Comparison of ENCODE assay signal across 25 cellular contexts in genomic region chr10:124763267-124763666, GRCh38. TPM values are rescaled to one million over a fixed set of nuclear protein-coding genes. Genes with fewer than 3 reads are reported as not detected.
DNase-seq lines count a peak whose midpoint lies in the region; ATAC-seq and TF ChIP-seq lines count a peak whose summit lies in the region.
"Had no signal": no experiment of that assay in that cellular context is flagged by ENCODE, and none has a peak within 500 bp of the region (broad histone marks: within the 10 kb centered on the region; RNA-seq: fewer than 3 reads in every experiment).

No MANE protein-coding gene starts in this region.

- H3K36me3 ChIP-seq in ACC112 (ENCODE audit: insufficient read depth, low read length) (peaks cover 7% of the 10 kb centered on the region; the same call in 1 of the 2 replicates), IMR-90 (ENCODE audit: control insufficient read depth, insufficient read depth, low read length) (peaks cover 14% of the 10 kb centered on the region)

- H3K79me1 ChIP-seq in IMR-90 (ENCODE audit: low read depth in 1 of 2, low read length in 2 of 2) = peaks cover 3 to 8% of the 10 kb centered on the region in 2 experiments

- TF ChIP-seq RAD21 in IMR-90 (IDR thresholded peaks at IDR 0.05; ENCODE audit: low read length) = no peak

- H2BK120ac ChIP-seq in IMR-90 (ENCODE audit: low read depth, low read length) = no peak overlapping the region

- H3K23ac ChIP-seq in IMR-90 (ENCODE audit: low read depth, low read length) = no peak overlapping the region

- no peak overlapping the region for H2AK5ac ChIP-seq in IMR-90 (ENCODE audit: low read depth, low read length)

- H2BK5ac ChIP-seq in IMR-90 (ENCODE audit: low read depth, low read length, poor library complexity, severe bottlenecking) = no peak overlapping the region

- dilution Hi-C loops in IMR-90 (cut with HindIII; ENCODE audit: low sequenced_read_pairs, unreplicated experiment) = no loop called here

- intact Hi-C loops in IMR-90 (cut with micrococcal nuclease) = no loop called here

- H3K9ac ChIP-seq in IMR-90 (ENCODE audit: low read depth, low read length) = no peak overlapping the region

- H3K4me3 ChIP-seq in ACC112 (ENCODE audit: low read depth, low read length) (no peak overlapping the region), IMR-90 (ENCODE audit: insufficient read depth, low read depth, low read length) (no peak overlapping the region), choroid plexus epithelial cell (ENCODE audit: low read depth, low read length) (no peak overlapping the region)
- H3K4me3 ChIP-seq: A549, MG63 had no signal

- H3K9me1 ChIP-seq in IMR-90 (ENCODE audit: insufficient read depth, low read length) = no peaks in the 10 kb centered on the region

- H3K4me1 ChIP-seq in ACC112 (ENCODE audit: control insufficient read depth, insufficient read depth, low read length, unreplicated experiment) (no peaks in the 10 kb centered on the region), IMR-90 (ENCODE audit: control insufficient read depth, insufficient read depth, low read length) (peaks cover 2% of the 10 kb centered on the region)
- H3K4me1 ChIP-seq: A549 had no signal

- no peak overlapping the region for H3K14ac ChIP-seq in IMR-90 (replicated peaks; ENCODE audit: low read depth, low read length)

- no peak overlapping the region for H2BK15ac ChIP-seq in IMR-90 (ENCODE audit: low read depth, low read length)

- no CpG with 5 or more reads among the region's 1 CpG for WGBS in IMR-90 (ENCODE audit: extremely low coverage in 2 of 2, insufficient read length in 1 of 2), 2 experiments

- no peak overlapping the region for H2AK9ac ChIP-seq in IMR-90 (replicated peaks; ENCODE audit: low read depth, low read length, poor library complexity)

- H3K56ac ChIP-seq in IMR-90 (ENCODE audit: extremely low read depth, insufficient read depth, low read length) = no peak overlapping the region

- H3K27me3 ChIP-seq in ACC112 (ENCODE audit: insufficient read depth, low read length) (no peaks in the 10 kb centered on the region), IMR-90 (ENCODE audit: control insufficient read depth, insufficient read depth, low read length) (no peaks in the 10 kb centered on the region)
- H3K27me3 ChIP-seq: MG63 had no signal

- no TSS peak for BruUV-seq in IMR-90 (replicated peaks; lab: Mats Ljungman, UMichigan)

- CTCF ChIA-PET in IMR-90 (lab: Yijun Ruan, JAX) = no interaction called here

- H3K27ac ChIP-seq in ACC112 (ENCODE audit: low read depth, low read length) (peak overlapping the region; percentile 41; the same call in 1 of the 2 replicates), IMR-90 (ENCODE audit: insufficient read depth, low read length) (no peak overlapping the region)
- H3K27ac ChIP-seq: A549, RWPE1 had no signal

- H3K9me3 ChIP-seq in IMR-90 (ENCODE audit: control insufficient read depth, insufficient read depth, low read length) = no peaks in the 10 kb centered on the region
- H3K9me3 ChIP-seq: A549, MG63 had no signal

- H3K79me2 ChIP-seq in ACC112 (ENCODE audit: control insufficient read depth, insufficient read depth, low read length, unreplicated experiment) = no peaks in the 10 kb centered on the region

- no peak overlapping the region for H3K18ac ChIP-seq in IMR-90 (ENCODE audit: low read depth, low read length)

- H4K5ac ChIP-seq in IMR-90 (ENCODE audit: low read depth, low read length) = no peak overlapping the region

- no peak overlapping the region for H2BK20ac ChIP-seq in IMR-90 (ENCODE audit: low read depth, low read length)

- DNase-seq in IMR-90 = peak; percentile 48
- peak; percentile 34 for DNase-seq in choroid plexus epithelial cell (ENCODE audit: low read depth)
- DNase-seq in iris pigment epithelial cell (ENCODE audit: low read depth) = peak; percentile 24
- no peak for DNase-seq in islet precursor cell
- DNase-seq in GF-D8 (lab: John Stamatoyannopoulos, UW) = no peak
- DNase-seq: C1 segment of cervical spinal cord; CD4-positive, alpha-beta memory T cell; COR-L47; DMS53; GDM1; KG1; MG63; NCI-H1105 treated with DMSO at 0.1 percent for 48 hours; NCI-H146; NCI-H1930; NCI-H2107; NCI-H2227 treated with DMSO at 0.1 percent for 48 hours; NCI-H526 treated with DMSO at 0.1 percent for 48 hours; SHP77; SW 1271 had no signal

- TF ChIP-seq POLR2A in IMR-90 (IDR thresholded peaks at IDR 0.05; ENCODE audit: low read depth, low read length) = no peak

- TF ChIP-seq CTCF in IMR-90 (conservative IDR thresholded peaks at IDR 0.05; ENCODE audit: low read depth, low read length) (no peak), choroid plexus epithelial cell (conservative IDR thresholded peaks at IDR 0.05; ENCODE audit: low read depth, low read length) (no peak)

- H4K8ac ChIP-seq in IMR-90 (ENCODE audit: low read depth in 2 of 2, low read length in 2 of 2) = no peak overlapping the region

- in situ Hi-C loops in IMR-90 (cut with MboI; ENCODE audit: low sequenced_read_pairs) = no loop called here

- no peak overlapping the region for H4K91ac ChIP-seq in IMR-90 (ENCODE audit: insufficient read depth, low read depth, low read length)

- POLR2A ChIA-PET in IMR-90 (lab: Charles Lee; ENCODE audit: unreplicated experiment) = no interaction called here

- no peak overlapping the region for H3K4me2 ChIP-seq in IMR-90 (ENCODE audit: low read depth, low read length)
- H3K4me2 ChIP-seq: A549 had no signal

- H4K20me1 ChIP-seq in IMR-90 (ENCODE audit: insufficient read depth, low read length) = no peaks in the 10 kb centered on the region

- H2AFZ ChIP-seq in ACC112 (ENCODE audit: low read length, unreplicated experiment) (no peak overlapping the region), IMR-90 (replicated peaks; ENCODE audit: low read length, poor library complexity) (no peak overlapping the region)

- H3K4ac ChIP-seq in IMR-90 (ENCODE audit: low read depth, low read length) = no peak overlapping the region

- ATAC-seq in IMR-90 (ENCODE audit: low read depth) (peak; percentile 44), HG02884 (IDR thresholded peaks at IDR 0.05; ENCODE audit: unreplicated experiment) (no peak)
- ATAC-seq: A549, HCT116 had no signal

TF ChIP-seq in IMR-90, 13 proteins besides CTCF, POLR2A, EP300 and RAD21:
- TF ChIP-seq RFX5 (IDR thresholded peaks at IDR 0.05; ENCODE audit: low read depth, low read length) (no peak), MAFK (IDR thresholded peaks at IDR 0.05; ENCODE audit: low read depth, low read length) (no peak), BHLHE40 (IDR thresholded peaks at IDR 0.05; ENCODE audit: low read depth, low read length) (no peak), NFE2L2 (IDR thresholded peaks at IDR 0.05; ENCODE audit: low read depth, low read length) (no peak), RCOR1 (IDR thresholded peaks at IDR 0.05; ENCODE audit: insufficient replicate concordance, low read length) (no peak), ELK1 (IDR thresholded peaks at IDR 0.05; ENCODE audit: borderline replicate concordance, low read depth, low read length) (no peak)
TF ChIP-seq in IMR-90: peak in this region for 0.

RNA-seq across cellular contexts. Expression of gene FAM53B, which starts 19.1 kb away (rescaled TPM):
- 5.3 and 5.7 TPM in 2 replicates for total RNA-seq in IMR-90 (2012; rRNA removed)
- 3.8 and 5.0 TPM in 2 replicates for polyA plus RNA-seq in IMR-90 (2012; rRNA removed)
- 2.5 and 4.1 TPM in 2 replicates for polyA plus RNA-seq in IMR-90 (2012; cell fraction: cytosol; rRNA removed)
- 7.0 and 12.4 TPM in 2 replicates for polyA plus RNA-seq in IMR-90 (2012; cell fraction: nucleus; rRNA removed; ENCODE audit: low replicate concordance)

RNA-seq across cellular contexts. Expression of gene EEF1AKMT2, which starts 28.4 kb away (rescaled TPM):
- 9.7 and 22.8 TPM in 2 replicates for total RNA-seq in IMR-90 (2012; rRNA removed)
- 9.5 and 12.7 TPM in 2 replicates for polyA plus RNA-seq in IMR-90 (2012; rRNA removed)
- polyA plus RNA-seq in IMR-90 (2012; cell fraction: cytosol; rRNA removed) = 3.4 and 3.9 TPM in 2 replicates
- 1.3 and 13.1 TPM in 2 replicates for polyA plus RNA-seq in IMR-90 (2012; cell fraction: nucleus; rRNA removed; ENCODE audit: low replicate concordance)

RNA-seq across cellular contexts. Expression of gene ABRAXAS2, which starts 38.4 kb away (rescaled TPM):
- 10.9 and 19.2 TPM in 2 replicates for total RNA-seq in IMR-90 (2012; rRNA removed)
- polyA plus RNA-seq in IMR-90 (2012; rRNA removed) = 9.0 and 9.8 TPM in 2 replicates
- 1.3 and 2.9 TPM in 2 replicates for polyA plus RNA-seq in IMR-90 (2012; cell fraction: cytosol; rRNA removed)
- 1.2 and 6.7 TPM in 2 replicates for polyA plus RNA-seq in IMR-90 (2012; cell fraction: nucleus; rRNA removed; ENCODE audit: low replicate concordance)

Comparison
In these comparisons a context has a peak if more than half of its experiments do, and no peak if none do; other contexts are left out.
1. DNase-seq: peak in IMR-90 (single experiment), choroid plexus epithelial cell (single experiment) and iris pigment epithelial cell (single experiment); none in islet precursor cell (single experiment) and GF-D8 (single experiment).